Comparison of ENCODE assay signal across 20 cellular contexts in genomic region chr4:108399610-108400265, GRCh38.
"Had no signal": no experiment of that assay in that cellular context is flagged by ENCODE, and none has a peak within 500 bp of the region (broad histone marks: within the 10 kb centered on the region; RNA-seq: fewer than 3 reads in every experiment).

No MANE protein-coding gene starts in this region.

- H3K36me3 Mint-ChIP-seq: natural killer cell had no signal

- H3K27ac ChIP-seq: brain microvascular endothelial cell, dorsolateral prefrontal cortex, epithelial cell of prostate, foreskin keratinocyte, right atrium auricular region, tibial artery had no signal

- H3K4me3 ChIP-seq: dorsolateral prefrontal cortex, lung, right atrium auricular region, tibial artery had no signal

- H3K9me3 ChIP-seq: right atrium auricular region, tibial artery had no signal

- DNase-seq: activated CD4-positive, alpha-beta memory T cell treated with anti-CD3 and anti-CD28 coated beads for 36 hours; activated naive CD4-positive, alpha-beta T cell treated with anti-CD3 and anti-CD28 coated beads for 36 hours; activated T-cell treated with anti-CD3 and anti-CD28 coated beads for 4 hours; aorta; brain microvascular endothelial cell; central memory CD4-positive, alpha-beta T cell; dorsolateral prefrontal cortex; foreskin keratinocyte; glutamatergic neuron; natural killer cell; nucleus accumbens; stimulated activated naive CD8-positive, alpha-beta T cell treated with anti-CD3 and anti-CD28 coated beads, Interleukin-15, Interleukin-2, amounts not matched to agents 100 U/mL and 50 U/mL, for 24 hours; substantia nigra; tibial artery had no signal

- H3K9me3 Mint-ChIP-seq: natural killer cell; T-helper 2 cell treated with Interferon-gamma antibody and Interleukin-4, amounts not matched to agents 5 μg/mL and 100 μg/mL, for 36 hours had no signal

- H3K27me3 Mint-ChIP-seq: activated CD4-positive, alpha-beta memory T cell treated with anti-CD3 and anti-CD28 coated beads for 36 hours; activated T-helper 17 cell treated with anti-CD3 and anti-CD28 coated beads, Interleukin-2, amount 50 U/mL, for 72 hours had no signal

- H3K27ac Mint-ChIP-seq: activated CD4-positive, alpha-beta memory T cell treated with anti-CD3 and anti-CD28 coated beads for 36 hours; activated naive CD4-positive, alpha-beta T cell treated with anti-CD3 and anti-CD28 coated beads for 36 hours; activated T-helper 17 cell treated with anti-CD3 and anti-CD28 coated beads, Interleukin-2, amount 50 U/mL, for 72 hours; natural killer cell; progenitor cell of endocrine pancreas; T-helper 2 cell treated with Interferon-gamma antibody and Interleukin-4, amounts not matched to agents 5 μg/mL and 100 μg/mL, for 36 hours had no signal

- H3K4me3 Mint-ChIP-seq: activated CD4-positive, alpha-beta memory T cell treated with anti-CD3 and anti-CD28 coated beads for 36 hours; activated naive CD4-positive, alpha-beta T cell treated with anti-CD3 and anti-CD28 coated beads for 36 hours; activated T-helper 17 cell treated with anti-CD3 and anti-CD28 coated beads, Interleukin-2, amount 50 U/mL, for 72 hours; natural killer cell; T-helper 2 cell treated with Interferon-gamma antibody and Interleukin-4, amounts not matched to agents 5 μg/mL and 100 μg/mL, for 36 hours had no signal

- H3K36me3 ChIP-seq: brain microvascular endothelial cell, right atrium auricular region, tibial artery had no signal

- H3K27me3 ChIP-seq: brain microvascular endothelial cell, foreskin keratinocyte, right atrium auricular region had no signal

- H3K4me1 ChIP-seq: foreskin keratinocyte, right atrium auricular region, tibial artery had no signal
